ENCODE assay signal across 14 cellular contexts in the genomic region with DNA sequence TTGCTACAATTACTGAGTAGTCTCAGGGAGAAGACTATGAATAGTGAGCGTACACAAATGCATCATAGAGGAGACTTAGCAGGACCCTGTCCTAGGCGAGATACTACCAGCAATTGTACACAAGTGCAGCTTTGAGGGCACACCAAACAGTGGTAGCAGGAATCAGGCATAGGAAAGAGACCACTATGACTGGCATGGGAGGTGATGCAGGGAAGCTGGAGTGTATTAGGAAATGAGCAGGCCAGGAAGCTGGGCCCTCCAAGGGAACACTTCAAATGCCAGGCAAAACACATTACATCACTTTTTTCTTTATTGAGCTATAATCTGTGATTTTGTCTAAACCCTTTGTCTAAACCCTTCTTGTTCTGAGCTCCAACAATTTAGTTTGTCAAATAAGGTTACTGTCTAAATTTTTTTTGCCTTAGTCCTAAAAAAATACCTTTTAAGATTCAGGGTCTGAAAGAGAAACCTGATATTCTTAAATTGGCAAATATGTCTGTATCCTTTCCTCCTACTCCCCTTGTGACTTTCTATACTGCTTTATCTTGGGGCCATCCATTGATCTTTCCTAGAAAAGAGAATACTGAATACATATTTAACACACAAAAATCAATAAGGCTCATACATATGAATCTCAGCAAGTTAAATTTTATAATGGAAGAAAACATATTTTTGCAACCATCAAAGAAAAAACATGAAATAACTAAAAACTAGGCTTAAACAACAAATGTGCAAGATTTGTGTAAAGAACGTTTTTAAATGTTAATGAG.
"Had no signal": no experiment of that assay in that cellular context is flagged by ENCODE, and none has a peak within 500 bp of the region (broad histone marks: within the 10 kb centered on the region; RNA-seq: fewer than 3 reads in every experiment).

No MANE protein-coding gene starts in this region.

- H3K27me3 ChIP-seq: cardiac muscle cell, neutrophil, right atrium auricular region, transverse colon had no signal

- H3K27ac Mint-ChIP-seq: activated CD4-positive, alpha-beta T cell treated with anti-CD3 and anti-CD28 coated beads, Interleukin-2, amount 10 ng/mL, durations not matched to agents 7 days and 5 days; activated naive CD8-positive, alpha-beta T cell; stimulated activated effector memory CD8-positive, alpha-beta T cell treated with anti-CD3 and anti-CD28 coated beads, Interleukin-12 subunit alpha, Interleukin-12 subunit beta, amount 100 ng/mL, for 72 hours had no signal

- ATAC-seq: stimulated activated effector memory CD8-positive, alpha-beta T cell treated with anti-CD3 and anti-CD28 coated beads, Interleukin-12 subunit alpha, Interleukin-12 subunit beta, amount 100 ng/mL, for 72 hours had no signal

- FAIRE-seq: colon had no signal

- H3K27ac ChIP-seq: cardiac muscle cell, neutrophil, right atrium auricular region, transverse colon had no signal

- H3K36me3 ChIP-seq: cardiac muscle cell, neutrophil, right atrium auricular region, transverse colon had no signal

- DNase-seq: activated CD4-positive, alpha-beta T cell treated with anti-CD3 and anti-CD28 coated beads, Interleukin-2, amount 10 ng/mL, durations not matched to agents 7 days and 5 days; activated CD4-positive, CD25-positive, alpha-beta regulatory T cell; activated CD8-positive, alpha-beta memory T cell treated with anti-CD3 and anti-CD28 coated beads for 24 hours; anterior cingulate cortex; hippocampal formation; naive B cell; transverse colon had no signal

- H3K9me3 Mint-ChIP-seq: activated CD4-positive, alpha-beta T cell treated with anti-CD3 and anti-CD28 coated beads, Interleukin-2, amount 10 ng/mL, durations not matched to agents 7 days and 5 days had no signal

- H3K27me3 Mint-ChIP-seq: activated CD4-positive, alpha-beta T cell treated with anti-CD3 and anti-CD28 coated beads, Interleukin-2, amount 10 ng/mL, durations not matched to agents 7 days and 5 days had no signal

- H3K4me3 ChIP-seq: cardiac muscle cell, lung, right atrium auricular region, transverse colon had no signal

- H3K4me3 Mint-ChIP-seq: activated CD4-positive, alpha-beta T cell treated with anti-CD3 and anti-CD28 coated beads, Interleukin-2, amount 10 ng/mL, durations not matched to agents 7 days and 5 days; activated naive CD8-positive, alpha-beta T cell; naive B cell; stimulated activated effector memory CD8-positive, alpha-beta T cell treated with anti-CD3 and anti-CD28 coated beads, Interleukin-12 subunit alpha, Interleukin-12 subunit beta, amount 100 ng/mL, for 72 hours had no signal

- H3K4me1 Mint-ChIP-seq: activated CD4-positive, alpha-beta T cell treated with anti-CD3 and anti-CD28 coated beads, Interleukin-2, amount 10 ng/mL, durations not matched to agents 7 days and 5 days; naive B cell; stimulated activated effector memory CD8-positive, alpha-beta T cell treated with anti-CD3 and anti-CD28 coated beads, Interleukin-12 subunit alpha, Interleukin-12 subunit beta, amount 100 ng/mL, for 72 hours had no signal

- H3K9me3 ChIP-seq: neutrophil, right atrium auricular region, transverse colon had no signal

- H3K4me1 ChIP-seq: right atrium auricular region, transverse colon had no signal

- H3K36me3 Mint-ChIP-seq: activated naive CD8-positive, alpha-beta T cell; naive B cell; stimulated activated effector memory CD8-positive, alpha-beta T cell treated with anti-CD3 and anti-CD28 coated beads, Interleukin-12 subunit alpha, Interleukin-12 subunit beta, amount 100 ng/mL, for 72 hours had no signal
